Comparison of ENCODE assay signal across 1 cellular context in the genomic region with DNA sequence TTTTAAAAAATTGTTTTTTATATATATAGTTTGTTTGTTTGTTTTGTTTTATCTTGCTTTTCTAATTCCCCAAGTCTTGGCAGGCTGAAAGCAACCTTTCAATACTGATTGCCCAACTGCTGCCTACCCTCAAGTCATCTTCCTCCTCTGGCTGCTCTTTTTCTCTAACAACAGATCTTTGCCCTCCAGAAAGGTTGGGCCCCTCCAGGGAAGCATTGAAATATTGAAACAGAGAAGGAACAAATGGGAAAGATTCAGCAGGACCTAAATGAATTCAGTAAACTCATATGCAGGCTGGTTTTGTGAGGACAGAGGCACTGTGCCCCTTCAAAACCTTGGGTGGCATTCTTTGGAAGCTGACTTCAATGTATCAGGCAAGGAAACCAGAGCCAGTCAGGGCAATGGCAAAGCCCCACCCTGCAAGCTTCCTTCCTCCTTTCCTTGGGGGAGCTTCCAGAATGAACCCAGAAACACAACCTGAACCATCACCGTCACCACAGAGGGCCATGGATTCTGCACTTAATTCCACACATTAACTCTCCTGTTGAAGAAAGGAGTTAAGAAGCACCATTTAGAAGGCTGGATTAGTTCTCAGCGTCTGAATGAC.
TF ChIP-seq lines count a peak whose summit lies in the region.

No MANE protein-coding gene starts in this region.

TF ChIP-seq in H1, 55 proteins besides CTCF, POLR2A, EP300 and RAD21:
- TF ChIP-seq CEBPB (IDR thresholded peaks at IDR 0.05; ENCODE audit: low read depth, low read length) (no peak), SRF (IDR thresholded peaks at IDR 0.05; ENCODE audit: low read depth, low read length) (no peak), NANOG (IDR thresholded peaks at IDR 0.05; ENCODE audit: insufficient read depth, low read depth, low read length, poor library complexity, severe bottlenecking) (no peak), RNF2 (IDR thresholded peaks at IDR 0.05; ENCODE audit: borderline replicate concordance, low read depth, low read length, missing control alignments, poor library complexity, severe bottlenecking) (no peak), PHF8 (conservative IDR thresholded peaks at IDR 0.05; ENCODE audit: low read depth, low read length) (no peak), BCL11A (IDR thresholded peaks at IDR 0.05; ENCODE audit: low read depth in 2 of 2, low read length in 2 of 2) (no peak), BACH1 (IDR thresholded peaks at IDR 0.05; ENCODE audit: low read length) (no peak)
- TF ChIP-seq, protein P1, sequence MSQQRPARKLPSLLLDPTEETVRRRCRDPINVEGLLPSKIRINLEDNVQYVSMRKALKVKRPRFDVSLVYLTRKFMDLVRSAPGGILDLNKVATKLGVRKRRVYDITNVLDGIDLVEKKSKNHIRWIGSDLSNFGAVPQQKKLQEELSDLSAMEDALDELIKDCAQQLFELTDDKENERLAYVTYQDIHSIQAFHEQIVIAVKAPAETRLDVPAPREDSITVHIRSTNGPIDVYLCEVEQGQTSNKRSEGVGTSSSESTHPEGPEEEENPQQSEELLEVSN (IDR thresholded peaks at IDR 0.05), result no peak
